ENCODE assay signal across 1 cellular context in genomic region chr19:33273065-33273736, GRCh38.
A peak's percentile ranks its signal among the peaks of the same experiment; 100 is the strongest.
TF ChIP-seq lines count a peak whose summit lies in the region.

No MANE protein-coding gene starts in this region.

TF ChIP-seq in WTC11, 78 proteins besides CTCF, POLR2A, EP300 and RAD21 (continued from another document):
- TF ChIP-seq PRDM15 (CRISPR knock-in tag; IDR thresholded peaks at IDR 0.05) (no peak), CBFB (CRISPR knock-in tag; IDR thresholded peaks at IDR 0.05; ENCODE audit: low read depth) (0 out of 2 replicates have a peak, but pooled peaks have one; percentile 54), HMGA2 (CRISPR knock-in tag; IDR thresholded peaks at IDR 0.05) (no peak), KAT7 (CRISPR knock-in tag; IDR thresholded peaks at IDR 0.05; ENCODE audit: borderline replicate concordance) (no peak), ELF4 (CRISPR knock-in tag; IDR thresholded peaks at IDR 0.05; ENCODE audit: low read depth) (no peak), ERG (CRISPR knock-in tag; IDR thresholded peaks at IDR 0.05) (no peak), TP53 (CRISPR knock-in tag; IDR thresholded peaks at IDR 0.05) (0 out of 2 replicates have a peak, but pooled peaks have one; percentile 31), ZNF512 (CRISPR knock-in tag; IDR thresholded peaks at IDR 0.05; ENCODE audit: borderline replicate concordance) (no peak)
